ENCODE assay signal across 14 cellular contexts in genomic region chr22:45450931-45451651, GRCh38. TPM values are rescaled to one million over a fixed set of nuclear protein-coding genes. Genes with fewer than 3 reads are reported as not detected.
DNase-seq lines count a peak whose midpoint lies in the region; ATAC-seq and TF ChIP-seq lines count a peak whose summit lies in the region.
"Had no signal": no experiment of that assay in that cellular context is flagged by ENCODE, and none has a peak within 500 bp of the region (broad histone marks: within the 10 kb centered on the region; RNA-seq: fewer than 3 reads in every experiment).

No MANE protein-coding gene starts in this region.

- ATAC-seq in left lung (peak; percentile 59), GM19452 (IDR thresholded peaks at IDR 0.05; ENCODE audit: unreplicated experiment) (no peak)
- ATAC-seq: foreskin keratinocyte had no signal

- H3K27ac ChIP-seq in left lung (peak overlapping the region in 1 of 2 donors; percentile 62), subcutaneous abdominal adipose tissue (ENCODE audit: low read depth, low read length) (peak overlapping the region; percentile 19), brain microvascular endothelial cell (no peak overlapping the region)
- H3K27ac ChIP-seq: foreskin keratinocyte had no signal

- peak; percentile 95 for DNase-seq in HCEC 1CT
- peak; percentile 23 to 92 for DNase-seq in cardiac fibroblast (ENCODE audit: low read depth in 2 of 2)
- no peak for DNase-seq in left lung
- DNase-seq in brain microvascular endothelial cell = no peak
- DNase-seq in activated T-cell treated with anti-CD3 and anti-CD28 coated beads, Interleukin-2, amount 50 U/mL, for 48 hours = no peak
- DNase-seq in head of caudate nucleus = no peak
- DNase-seq: foreskin keratinocyte; NCI-H1694; stimulated activated CD4-positive, alpha-beta T cell treated with anti-CD3 and anti-CD28 coated beads, Interleukin-12 subunit alpha, Interleukin-12 subunit beta, amount 100 ng/mL, for 4 hours had no signal

- no peaks in the 10 kb centered on the region for H3K4me1 ChIP-seq in left lung
- peaks cover 3 to 35% (median 28%) of the 10 kb centered on the region in 5 donors for H3K4me1 ChIP-seq in subcutaneous abdominal adipose tissue (ENCODE audit: control insufficient read depth in 5 of 5, insufficient read depth in 5 of 5, low read length in 5 of 5)
- H3K4me1 ChIP-seq: foreskin keratinocyte had no signal

- intact Hi-C loops in left lung (cut with DNase I) (no loop called here), head of caudate nucleus (cut with DNase I) (no loop called here)

- H3K9ac ChIP-seq in subcutaneous abdominal adipose tissue (ENCODE audit: low read length in 5 of 5) = no peak overlapping the region

- H3K36me3 ChIP-seq in left lung = no peaks in the 10 kb centered on the region
- H3K36me3 ChIP-seq in subcutaneous abdominal adipose tissue (ENCODE audit: control insufficient read depth in 5 of 5, insufficient read depth in 5 of 5, low read length in 5 of 5) = no peaks in the 10 kb centered on the region
- no peaks in the 10 kb centered on the region for H3K36me3 ChIP-seq in brain microvascular endothelial cell (replicated peaks)

- H3K27me3 ChIP-seq in left lung (no peaks in the 10 kb centered on the region), subcutaneous abdominal adipose tissue (ENCODE audit: control insufficient read depth in 5 of 5, insufficient read depth in 4 of 5, low read length in 5 of 5) (peaks cover 0 to 10% (median 0%) of the 10 kb centered on the region in 5 donors), brain microvascular endothelial cell (replicated peaks) (no peaks in the 10 kb centered on the region)

- H3K4me3 ChIP-seq in cardiac fibroblast (replicated peaks in 1 of 2; ENCODE audit: low read depth in 2 of 2, low read length in 2 of 2) (no peak overlapping the region), left lung (no peak overlapping the region), subcutaneous abdominal adipose tissue (ENCODE audit: low read depth in 1 of 5, low read length in 5 of 5) (no peak overlapping the region), brain microvascular endothelial cell (ENCODE audit: low read depth, low read length) (no peak overlapping the region)

- in situ Hi-C loops in brain microvascular endothelial cell (cut with HindIII; ENCODE audit: low pct_ligation_motif_present, low sequenced_read_pairs) = no loop called here

- TF ChIP-seq CTCF in cardiac fibroblast (IDR thresholded peaks at IDR 0.05; ENCODE audit: low read depth, low read length) = no peak
- no peak for TF ChIP-seq CTCF in left lung (IDR thresholded peaks at IDR 0.05)
- no peak for TF ChIP-seq CTCF in brain microvascular endothelial cell (IDR thresholded peaks at IDR 0.05; ENCODE audit: low read depth, low read length, missing control alignments)

- no peaks in the 10 kb centered on the region for H3K9me3 ChIP-seq in left lung
- no peaks in the 10 kb centered on the region for H3K9me3 ChIP-seq in subcutaneous abdominal adipose tissue (ENCODE audit: control insufficient read depth in 5 of 5, low read length in 5 of 5)

RNA-seq across cellular contexts. Expression of gene RIBC2, which starts 37.6 kb away (rescaled TPM):
- 1 to 10 TPM; 4.3 to 4.5 TPM for total RNA-seq in left lung
- total RNA-seq: mesenteric fat pad had no signal

RNA-seq across cellular contexts. Expression of gene SMC1B, which starts 37.7 kb away (rescaled TPM):
- under 1 TPM; 0.10 to 0.15 TPM for total RNA-seq in left lung
- total RNA-seq: HT-29, mesenteric fat pad had no signal

RNA-seq across cellular contexts. Expression of gene FBLN1, which starts 51.6 kb away (rescaled TPM):
- 100 to 1,000 TPM; 351 to 447 TPM for total RNA-seq in left lung
- total RNA-seq: activated CD8-positive, alpha-beta memory T cell treated with anti-CD3 and anti-CD28 coated beads for 36 hours had no signal

Comparison
In these comparisons a context has a peak if more than half of its experiments do, and no peak if none do; other contexts are left out.
1. DNase-seq: peak in HCEC 1CT (single experiment) and cardiac fibroblast (2 of 2); none in left lung (0 of 2), brain microvascular endothelial cell (single experiment), activated T-cell treated with anti-CD3 and anti-CD28 coated beads, Interleukin-2, amount 50 U/mL, for 48 hours (0 of 2) and head of caudate nucleus (0 of 42).